19 cellular contexts compared by ENCODE assay signal in the genomic region with DNA sequence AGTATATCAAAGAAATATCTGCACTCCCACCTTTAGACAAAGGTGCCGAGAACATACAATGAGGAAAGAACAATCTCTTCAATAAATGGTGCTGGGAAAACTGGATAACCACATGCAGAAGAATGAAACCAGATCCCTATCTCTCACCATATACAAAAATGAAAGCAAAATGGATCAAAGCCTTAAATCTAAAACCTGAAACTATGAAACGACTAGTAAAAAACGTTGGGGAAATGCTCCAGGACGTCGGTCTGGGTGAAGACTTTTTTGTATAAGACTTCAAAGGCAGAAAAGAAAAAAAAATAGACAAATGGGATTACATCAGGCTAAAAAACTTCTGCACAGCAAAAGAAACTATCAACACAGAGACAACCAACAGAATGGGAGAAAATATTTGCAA.
DNase-seq lines count a peak whose midpoint lies in the region; ATAC-seq, FAIRE-seq and TF ChIP-seq lines count a peak whose summit lies in the region.
"Had no signal": no experiment of that assay in that cellular context is flagged by ENCODE, and none has a peak within 500 bp of the region (broad histone marks: within the 10 kb centered on the region; RNA-seq: fewer than 3 reads in every experiment).

No MANE protein-coding gene starts in this region.

- TF ChIP-seq RAD21 in SK-N-SH (IDR thresholded peaks at IDR 0.05; ENCODE audit: low read length), result no peak

- no peak overlapping the region for H3K27ac Mint-ChIP-seq in CD4-positive, CD25-positive, alpha-beta regulatory T cell
- peak overlapping the region; percentile 32 for H3K27ac Mint-ChIP-seq in T-helper 2 cell treated with Interferon-gamma antibody and Interleukin-4, amounts not matched to agents 5 μg/mL and 100 μg/mL, for 36 hours

- TF ChIP-seq CTCF in SK-N-SH (IDR thresholded peaks at IDR 0.05), result no peak

- WGBS in SK-N-SH (ENCODE audit: low lambda C conversion rate), result 68% methylated on average over 5 of the region's 5 CpGs

- no peaks in the 10 kb centered on the region for H3K9me3 ChIP-seq in SK-N-SH
- H3K9me3 ChIP-seq in CD4-positive, CD25-positive, alpha-beta regulatory T cell (ENCODE audit: control insufficient read depth in 2 of 2, low read length in 2 of 2), result no peaks in the 10 kb centered on the region
- no peaks in the 10 kb centered on the region for H3K9me3 ChIP-seq in KOPT-K1 (ENCODE audit: insufficient read depth, low read length, poor library complexity, severe bottlenecking)
- H3K9me3 ChIP-seq: MG63 had no signal

- no peak overlapping the region for H3K4me3 ChIP-seq in SK-N-SH (ENCODE audit: low read depth in 2 of 2, low read length in 1 of 2)
- H3K4me3 ChIP-seq in CD4-positive, CD25-positive, alpha-beta regulatory T cell (ENCODE audit: low read depth, low read length), result peak overlapping the region; percentile 32
- H3K4me3 ChIP-seq: GM12878, MG63 had no signal

- no peak overlapping the region for H3K9ac ChIP-seq in SK-N-SH

- CTCF ChIA-PET in SK-N-SH (lab: Yijun Ruan, JAX), result interaction anchor here (0.6 to 3.0 kb wide), 12 partner anchors 10 to 238 kb away, joined by 3 to 25 read pairs (median 4); no protein-coding TSS in a partner anchor

- ATAC-seq in SK-N-SH treated with all-trans-retinoic acid at 6 μM for 48 hours, result no peak
- ATAC-seq in CD4-positive, CD25-positive, alpha-beta regulatory T cell (ENCODE audit: low read depth in 2 of 2), result no peak
- ATAC-seq in left ventricle myocardium superior, result no peak
- ATAC-seq: GM12878 had no signal

- intact Hi-C loops in left ventricle myocardium superior (cut with micrococcal nuclease), result no loop called here

- no peaks in the 10 kb centered on the region; a peak in 1 of 4 replicates for H3K4me1 ChIP-seq in SK-N-SH (ENCODE audit: control insufficient read depth in 1 of 2, insufficient read depth in 2 of 2, low read depth in 1 of 2, low read length in 1 of 2)
- peaks cover 8% of the 10 kb centered on the region for H3K4me1 ChIP-seq in CD4-positive, CD25-positive, alpha-beta regulatory T cell (ENCODE audit: control insufficient read depth, insufficient read depth, low read length, poor library complexity, severe bottlenecking)

- peaks cover 78% of the 10 kb centered on the region for H3K27me3 Mint-ChIP-seq in CD4-positive, CD25-positive, alpha-beta regulatory T cell
- H3K27me3 Mint-ChIP-seq in T-helper 2 cell treated with Interferon-gamma antibody and Interleukin-4, amounts not matched to agents 5 μg/mL and 100 μg/mL, for 36 hours (ENCODE audit: low read depth), result peaks cover 46% of the 10 kb centered on the region

- no peaks in the 10 kb centered on the region for H3K79me2 ChIP-seq in SK-N-SH (ENCODE audit: insufficient read depth)

- no peak overlapping the region for H3K4me2 ChIP-seq in SK-N-SH

- no peaks in the 10 kb centered on the region; the same call in 1 of the 2 replicates for H3K27me3 ChIP-seq in SK-N-SH (ENCODE audit: insufficient read depth)
- peaks cover 19% of the 10 kb centered on the region for H3K27me3 ChIP-seq in CD4-positive, CD25-positive, alpha-beta regulatory T cell (ENCODE audit: control insufficient read depth, insufficient read depth, low read length)
- H3K27me3 ChIP-seq: MG63 had no signal

- 0 out of 2 replicates have a peak overlapping the region, but pooled peaks have one; percentile 17 for H2AFZ ChIP-seq in SK-N-SH (ENCODE audit: low read depth)

- no peak for TF ChIP-seq EP300 in SK-N-SH (IDR thresholded peaks at IDR 0.05; ENCODE audit: borderline replicate concordance in 1 of 2, low read depth in 1 of 2, low read length in 1 of 2)

- H4K20me1 ChIP-seq in SK-N-SH (ENCODE audit: insufficient read depth), result no peaks in the 10 kb centered on the region

- POLR2A ChIA-PET in SK-N-SH (lab: Yijun Ruan, JAX), result no interaction called here

- no peak for DNase-seq in SK-N-SH
- DNase-seq in CD4-positive, CD25-positive, alpha-beta regulatory T cell, result peak in 1 of 3 donors; percentile 28
- no peak for DNase-seq in T-helper 2 cell treated with Interferon-gamma antibody and Interleukin-4, amounts not matched to agents 5 μg/mL and 100 μg/mL, for 36 hours (ENCODE audit: low spot score)
- no peak for DNase-seq in left ventricle myocardium superior
- no peak for DNase-seq in HTR-8/SVneo (ENCODE audit: insufficient read length, low spot score)
- DNase-seq in NCI-H82 treated with DMSO at 0.1 percent for 48 hours (lab: John Stamatoyannopoulos, UW; ENCODE audit: unreplicated experiment), result no peak
- DNase-seq: Calu3, HCEC 1CT, KBM-7, MG63, NCI-H1105 treated with DMSO at 0.1 percent for 48 hours, NCI-H187, SIG-M5, SW 1271 had no signal

- no peaks in the 10 kb centered on the region for H3K9me2 ChIP-seq in SK-N-SH

- H3K36me3 Mint-ChIP-seq in CD4-positive, CD25-positive, alpha-beta regulatory T cell, result peaks cover 3% of the 10 kb centered on the region
- no peaks in the 10 kb centered on the region for H3K36me3 Mint-ChIP-seq in T-helper 2 cell treated with Interferon-gamma antibody and Interleukin-4, amounts not matched to agents 5 μg/mL and 100 μg/mL, for 36 hours (ENCODE audit: low read depth)

- FAIRE-seq in HTR-8/SVneo (lab: Jason Lieb, UNC), result no peak
- FAIRE-seq: GM12878 had no signal

- H3K4me1 Mint-ChIP-seq in CD4-positive, CD25-positive, alpha-beta regulatory T cell, result peaks cover 8 to 28% (median 15%) of the 10 kb centered on the region in 4 donors
- H3K4me1 Mint-ChIP-seq in T-helper 2 cell treated with Interferon-gamma antibody and Interleukin-4, amounts not matched to agents 5 μg/mL and 100 μg/mL, for 36 hours (ENCODE audit: low read depth), result peaks cover 24% of the 10 kb centered on the region

- peaks cover 0 to 1% (median 0%) of the 10 kb centered on the region in 7 donors for H3K9me3 Mint-ChIP-seq in CD4-positive, CD25-positive, alpha-beta regulatory T cell
- no peaks in the 10 kb centered on the region for H3K9me3 Mint-ChIP-seq in T-helper 2 cell treated with Interferon-gamma antibody and Interleukin-4, amounts not matched to agents 5 μg/mL and 100 μg/mL, for 36 hours

- H3K36me3 ChIP-seq in SK-N-SH (replicated peaks in 1 of 2; ENCODE audit: control insufficient read depth in 1 of 2, insufficient read depth in 2 of 2, low read length in 1 of 2) (no peaks in the 10 kb centered on the region), KOPT-K1 (ENCODE audit: insufficient read depth, low read length) (no peaks in the 10 kb centered on the region)
- no peaks in the 10 kb centered on the region for H3K36me3 ChIP-seq in CD4-positive, CD25-positive, alpha-beta regulatory T cell (ENCODE audit: control insufficient read depth, insufficient read depth, low read length)
- H3K36me3 ChIP-seq: MG63 had no signal

- no peaks in the 10 kb centered on the region for H3F3A ChIP-seq in SK-N-SH (replicated peaks; ENCODE audit: insufficient read depth)

- H3K27ac ChIP-seq in SK-N-SH (ENCODE audit: low read depth in 2 of 2, low read length in 1 of 2), result no peak overlapping the region
- H3K27ac ChIP-seq in CD4-positive, CD25-positive, alpha-beta regulatory T cell (ENCODE audit: insufficient read depth, low read length, poor library complexity, severe bottlenecking), result no peak overlapping the region
- peak overlapping the region; percentile 94 for H3K27ac ChIP-seq in KOPT-K1 (ENCODE audit: low read depth, low read length, poor library complexity, severe bottlenecking)
- H3K27ac ChIP-seq: 22Rv1, C4-2B had no signal

- H3K4me3 Mint-ChIP-seq in CD4-positive, CD25-positive, alpha-beta regulatory T cell, result peak overlapping the region in 2 of 4 donors; percentile 18 to 56
- H3K4me3 Mint-ChIP-seq in T-helper 2 cell treated with Interferon-gamma antibody and Interleukin-4, amounts not matched to agents 5 μg/mL and 100 μg/mL, for 36 hours, result peak overlapping the region; percentile 88

TF ChIP-seq in SK-N-SH, 30 proteins besides CTCF, POLR2A, EP300 and RAD21 (continues in another document):
- TF ChIP-seq ELF1 (IDR thresholded peaks at IDR 0.05), result no peak
- TF ChIP-seq, protein P1, sequence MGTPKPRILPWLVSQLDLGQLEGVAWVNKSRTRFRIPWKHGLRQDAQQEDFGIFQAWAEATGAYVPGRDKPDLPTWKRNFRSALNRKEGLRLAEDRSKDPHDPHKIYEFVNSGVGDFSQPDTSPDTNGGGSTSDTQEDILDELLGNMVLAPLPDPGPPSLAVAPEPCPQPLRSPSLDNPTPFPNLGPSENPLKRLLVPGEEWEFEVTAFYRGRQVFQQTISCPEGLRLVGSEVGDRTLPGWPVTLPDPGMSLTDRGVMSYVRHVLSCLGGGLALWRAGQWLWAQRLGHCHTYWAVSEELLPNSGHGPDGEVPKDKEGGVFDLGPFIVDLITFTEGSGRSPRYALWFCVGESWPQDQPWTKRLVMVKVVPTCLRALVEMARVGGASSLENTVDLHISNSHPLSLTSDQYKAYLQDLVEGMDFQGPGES (IDR thresholded peaks at IDR 0.05; ENCODE audit: low read depth, low read length), result no peak
- no peak for TF ChIP-seq NRF1 (IDR thresholded peaks at IDR 0.05; ENCODE audit: low read depth, low read length)
- no peak for TF ChIP-seq MEF2A (IDR thresholded peaks at IDR 0.05; ENCODE audit: borderline replicate concordance, low read depth)

TF ChIP-seq in SK-N-SH treated with all-trans-retinoic acid at 6 μM for 48 hours, 23 proteins besides CTCF, POLR2A, EP300 and RAD21:
- TF ChIP-seq TCF4 (CRISPR knock-in tag; IDR thresholded peaks at IDR 0.05; ENCODE audit: borderline replicate concordance) (no peak), ZFP30 (CRISPR knock-in tag; IDR thresholded peaks at IDR 0.05) (no peak), ZNF70 (CRISPR knock-in tag; IDR thresholded peaks at IDR 0.05) (no peak), GLIS3 (CRISPR knock-in tag; IDR thresholded peaks at IDR 0.05) (no peak), ZC3H10 (CRISPR knock-in tag; IDR thresholded peaks at IDR 0.05) (no peak)
- TF ChIP-seq, protein P2, sequence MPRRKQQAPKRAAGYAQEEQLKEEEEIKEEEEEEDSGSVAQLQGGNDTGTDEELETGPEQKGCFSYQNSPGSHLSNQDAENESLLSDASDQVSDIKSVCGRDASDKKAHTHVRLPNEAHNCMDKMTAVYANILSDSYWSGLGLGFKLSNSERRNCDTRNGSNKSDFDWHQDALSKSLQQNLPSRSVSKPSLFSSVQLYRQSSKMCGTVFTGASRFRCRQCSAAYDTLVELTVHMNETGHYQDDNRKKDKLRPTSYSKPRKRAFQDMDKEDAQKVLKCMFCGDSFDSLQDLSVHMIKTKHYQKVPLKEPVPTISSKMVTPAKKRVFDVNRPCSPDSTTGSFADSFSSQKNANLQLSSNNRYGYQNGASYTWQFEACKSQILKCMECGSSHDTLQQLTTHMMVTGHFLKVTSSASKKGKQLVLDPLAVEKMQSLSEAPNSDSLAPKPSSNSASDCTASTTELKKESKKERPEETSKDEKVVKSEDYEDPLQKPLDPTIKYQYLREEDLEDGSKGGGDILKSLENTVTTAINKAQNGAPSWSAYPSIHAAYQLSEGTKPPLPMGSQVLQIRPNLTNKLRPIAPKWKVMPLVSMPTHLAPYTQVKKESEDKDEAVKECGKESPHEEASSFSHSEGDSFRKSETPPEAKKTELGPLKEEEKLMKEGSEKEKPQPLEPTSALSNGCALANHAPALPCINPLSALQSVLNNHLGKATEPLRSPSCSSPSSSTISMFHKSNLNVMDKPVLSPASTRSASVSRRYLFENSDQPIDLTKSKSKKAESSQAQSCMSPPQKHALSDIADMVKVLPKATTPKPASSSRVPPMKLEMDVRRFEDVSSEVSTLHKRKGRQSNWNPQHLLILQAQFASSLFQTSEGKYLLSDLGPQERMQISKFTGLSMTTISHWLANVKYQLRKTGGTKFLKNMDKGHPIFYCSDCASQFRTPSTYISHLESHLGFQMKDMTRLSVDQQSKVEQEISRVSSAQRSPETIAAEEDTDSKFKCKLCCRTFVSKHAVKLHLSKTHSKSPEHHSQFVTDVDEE (CRISPR knock-in tag; IDR thresholded peaks at IDR 0.05), result no peak
